10 cellular contexts compared by ENCODE assay signal in genomic region chr1:243748227-243748626, GRCh38.
A peak's percentile ranks its signal among the peaks of the same experiment; 100 is the strongest.
DNase-seq lines count a peak whose midpoint lies in the region; ATAC-seq, FAIRE-seq and TF ChIP-seq lines count a peak whose summit lies in the region.
"Had no signal": no experiment of that assay in that cellular context is flagged by ENCODE, and none has a peak within 500 bp of the region (broad histone marks: within the 10 kb centered on the region; RNA-seq: fewer than 3 reads in every experiment).

No MANE protein-coding gene starts in this region.

- H3K4me1 Mint-ChIP-seq in mesothelial cell of epicardium: peaks cover 21% of the 10 kb centered on the region

- no peak overlapping the region for H3K27ac ChIP-seq in right lobe of liver
- H3K27ac ChIP-seq in HepG2 (ENCODE audit: extremely low read length, insufficient read depth, low read length): no peak overlapping the region
- no peak overlapping the region for H3K27ac ChIP-seq in left lung
- H3K27ac ChIP-seq: BLaER1 treated with 17β-estradiol and CSF1 and Interleukin-3, amounts not matched to agents 10 nM and 100 nM had no signal

- intact Hi-C loops in right lobe of liver (cut with DNase I): no loop called here
- intact Hi-C loops in HepG2 (cut with micrococcal nuclease; ENCODE audit: unreplicated experiment): loop anchor here (1.0 to 10.0 kb wide), 3 partner anchors 193 to 525 kb away; no protein-coding TSS in a partner anchor
- intact Hi-C loops in left lung (cut with DNase I): loop anchor here in 1 of 2 donors (10.0 kb wide), 1 partner anchor 403 kb away; no protein-coding TSS in a partner anchor

- TF ChIP-seq POLR2A in right lobe of liver (IDR thresholded peaks at IDR 0.05): no peak
- no peak for TF ChIP-seq POLR2A in HepG2 (IDR thresholded peaks at IDR 0.05; ENCODE audit: insufficient read depth in 1 of 2, low read depth in 2 of 2, low read length in 2 of 2)

- BruUV-seq in HepG2 (replicated peaks; lab: Mats Ljungman, UMichigan): no TSS peak

- no peak for DNase-seq in right lobe of liver
- no peak for DNase-seq in HepG2 (ENCODE audit: low spot score)
- DNase-seq in NCI-H1694 treated with DMSO at 0.1 percent for 48 hours (lab: John Stamatoyannopoulos, UW): peak; percentile 100
- DNase-seq in mesothelial cell of epicardium (ENCODE audit: low spot score in 2 of 2, unreplicated experiment in 2 of 2): no peak
- no peak for DNase-seq in left lung
- no peak for DNase-seq in activated naive CD4-positive, alpha-beta T cell treated with anti-CD3 and anti-CD28 coated beads, Interleukin-2, amount 50 U/mL, for 16 hours

- ATAC-seq in right lobe of liver: peak in 3 of 4 donors; percentile 46 to 55 (median 53)
- ATAC-seq in HepG2: no peak
- no peak for ATAC-seq in HG02571 (IDR thresholded peaks at IDR 0.05; ENCODE audit: unreplicated experiment)
- no peak for ATAC-seq in left lung

- TF ChIP-seq CTCF in right lobe of liver (IDR thresholded peaks at IDR 0.05) (no peak), HepG2 (CRISPR knock-in tag; IDR thresholded peaks at IDR 0.05) (no peak), mesothelial cell of epicardium (IDR thresholded peaks at IDR 0.05; ENCODE audit: unreplicated experiment) (no peak), left lung (IDR thresholded peaks at IDR 0.05) (no peak)

- H3K9ac ChIP-seq in HepG2 (ENCODE audit: insufficient read depth, low read depth, low read length): no peak overlapping the region
- H3K9ac ChIP-seq: BLaER1 treated with 17β-estradiol and CSF1 and Interleukin-3, amounts not matched to agents 10 nM and 100 nM had no signal

- no peaks in the 10 kb centered on the region for H3K79me2 ChIP-seq in HepG2 (ENCODE audit: insufficient read depth, low read length)

- peaks cover 0 to 9% (median 1%) of the 10 kb centered on the region in 4 donors for H3K4me1 ChIP-seq in right lobe of liver
- no peaks in the 10 kb centered on the region for H3K4me1 ChIP-seq in HepG2 (ENCODE audit: insufficient read depth, low read length)
- peaks cover 0 to 8% of the 10 kb centered on the region in 2 donors for H3K4me1 ChIP-seq in left lung

- POLR2A ChIA-PET in HepG2 (lab: Yijun Ruan, JAX): no interaction called here

- H3K4me3 ChIP-seq in right lobe of liver (no peak overlapping the region), HepG2 (replicated peaks in 1 of 3; ENCODE audit: insufficient read depth in 1 of 3, low read depth in 2 of 3, low read length in 3 of 3) (no peak overlapping the region), left lung (no peak overlapping the region)
- H3K4me3 ChIP-seq: BLaER1 treated with 17β-estradiol and CSF1 and Interleukin-3, amounts not matched to agents 10 nM and 100 nM had no signal

- H3K4me2 ChIP-seq in HepG2 (ENCODE audit: low read depth, low read length): no peak overlapping the region
- H3K4me2 ChIP-seq: BLaER1 treated with 17β-estradiol and CSF1 and Interleukin-3, amounts not matched to agents 10 nM and 100 nM had no signal

- no peak for TF ChIP-seq RAD21 in HepG2 (CRISPR knock-in tag; IDR thresholded peaks at IDR 0.05)

- no peaks in the 10 kb centered on the region for H3K27me3 Mint-ChIP-seq in mesothelial cell of epicardium (ENCODE audit: low read depth)
- H3K27me3 Mint-ChIP-seq: CD4-positive, CD25-positive, alpha-beta regulatory T cell had no signal

- H3K9me3 ChIP-seq in right lobe of liver: no peaks in the 10 kb centered on the region
- H3K9me3 ChIP-seq in HepG2 (ENCODE audit: low read length): no peaks in the 10 kb centered on the region
- H3K9me3 ChIP-seq in left lung: no peaks in the 10 kb centered on the region

- peaks cover 8% of the 10 kb centered on the region for H3K9me3 Mint-ChIP-seq in mesothelial cell of epicardium
- H3K9me3 Mint-ChIP-seq: CD4-positive, CD25-positive, alpha-beta regulatory T cell had no signal

- H2AFZ ChIP-seq in HepG2 (ENCODE audit: low read length): no peak overlapping the region

- no peaks in the 10 kb centered on the region for H3K36me3 ChIP-seq in right lobe of liver
- H3K36me3 ChIP-seq in HepG2 (replicated peaks in 1 of 2; ENCODE audit: control insufficient read depth in 1 of 2, insufficient read depth in 2 of 2, low read length in 2 of 2): no peaks in the 10 kb centered on the region
- no peaks in the 10 kb centered on the region for H3K36me3 ChIP-seq in left lung

- H3K4me3 Mint-ChIP-seq in mesothelial cell of epicardium: no peak overlapping the region
- H3K4me3 Mint-ChIP-seq: CD4-positive, CD25-positive, alpha-beta regulatory T cell had no signal

- FAIRE-seq in HepG2 (lab: Jason Lieb, UNC): no peak
- FAIRE-seq in colon (lab: Jason Lieb, UNC): peak; percentile 21

- CTCF ChIA-PET in HepG2 (lab: Yijun Ruan, JAX; ENCODE audit: low intra/inter-chr PET ratio, low total read pairs): interaction anchor here (1.1 to 2.3 kb wide), 3 partner anchors 40 to 525 kb away, joined by 3 to 33 read pairs (median 8); no protein-coding TSS in a partner anchor

- TF ChIP-seq EP300 in HepG2 (IDR thresholded peaks at IDR 0.05; ENCODE audit: low read depth in 2 of 2, low read length in 2 of 2) (no peak), HepG2 (CRISPR knock-in tag; IDR thresholded peaks at IDR 0.05; ENCODE audit: borderline replicate concordance) (no peak)

- peak overlapping the region; percentile 36 for H3K27ac Mint-ChIP-seq in mesothelial cell of epicardium

- in situ Hi-C loops in HepG2 (cut with HindIII; ENCODE audit: extremely low pct_ligation_motif_present, low pct_unique_long_range_greater_than_20kb): loop anchor here (10.0 kb wide), 1 partner anchor 403 kb away; no protein-coding TSS in a partner anchor

- H3K27me3 ChIP-seq in right lobe of liver (no peaks in the 10 kb centered on the region), HepG2 (ENCODE audit: control insufficient read depth in 1 of 2, insufficient read depth in 2 of 2, low read length in 2 of 2) (no peaks in the 10 kb centered on the region), left lung (no peaks in the 10 kb centered on the region)
- H3K27me3 ChIP-seq: BLaER1 treated with 17β-estradiol and CSF1 and Interleukin-3, amounts not matched to agents 10 nM and 100 nM had no signal

- peaks cover 5% of the 10 kb centered on the region for H3K36me3 Mint-ChIP-seq in mesothelial cell of epicardium
- H3K36me3 Mint-ChIP-seq: CD4-positive, CD25-positive, alpha-beta regulatory T cell had no signal

- no peaks in the 10 kb centered on the region for H4K20me1 ChIP-seq in HepG2 (ENCODE audit: insufficient read depth, low read length)

TF ChIP-seq in HepG2, 621 proteins besides CTCF, POLR2A, EP300 and RAD21:
- TF ChIP-seq GLMP (CRISPR knock-in tag; IDR thresholded peaks at IDR 0.05; ENCODE audit: borderline replicate concordance) (no peak), ZNF879 (CRISPR knock-in tag; IDR thresholded peaks at IDR 0.05) (no peak), PHF8 (CRISPR knock-in tag; IDR thresholded peaks at IDR 0.05) (no peak), TOE1 (CRISPR knock-in tag; IDR thresholded peaks at IDR 0.05) (no peak), ZC3H4 (CRISPR knock-in tag; IDR thresholded peaks at IDR 0.05; ENCODE audit: borderline replicate concordance) (no peak), MAFG (CRISPR knock-in tag; IDR thresholded peaks at IDR 0.05) (no peak), CREM (IDR thresholded peaks at IDR 0.05) (no peak), CREM (CRISPR knock-in tag; IDR thresholded peaks at IDR 0.05) (no peak), MYNN (CRISPR knock-in tag; IDR thresholded peaks at IDR 0.05; ENCODE audit: low read depth) (no peak), REXO4 (CRISPR knock-in tag; IDR thresholded peaks at IDR 0.05; ENCODE audit: borderline replicate concordance) (no peak), MBNL3 (CRISPR knock-in tag; conservative IDR thresholded peaks at IDR 0.05) (no peak), CEBPG (CRISPR knock-in tag; IDR thresholded peaks at IDR 0.05) (no peak)

Comparison
In these comparisons a context has a peak if more than half of its experiments do, and no peak if none do; other contexts are left out.
1. ATAC-seq: peak in right lobe of liver (3 of 4); none in HepG2 (single experiment), HG02571 (single experiment) and left lung (single experiment).